In the genomic region with DNA sequence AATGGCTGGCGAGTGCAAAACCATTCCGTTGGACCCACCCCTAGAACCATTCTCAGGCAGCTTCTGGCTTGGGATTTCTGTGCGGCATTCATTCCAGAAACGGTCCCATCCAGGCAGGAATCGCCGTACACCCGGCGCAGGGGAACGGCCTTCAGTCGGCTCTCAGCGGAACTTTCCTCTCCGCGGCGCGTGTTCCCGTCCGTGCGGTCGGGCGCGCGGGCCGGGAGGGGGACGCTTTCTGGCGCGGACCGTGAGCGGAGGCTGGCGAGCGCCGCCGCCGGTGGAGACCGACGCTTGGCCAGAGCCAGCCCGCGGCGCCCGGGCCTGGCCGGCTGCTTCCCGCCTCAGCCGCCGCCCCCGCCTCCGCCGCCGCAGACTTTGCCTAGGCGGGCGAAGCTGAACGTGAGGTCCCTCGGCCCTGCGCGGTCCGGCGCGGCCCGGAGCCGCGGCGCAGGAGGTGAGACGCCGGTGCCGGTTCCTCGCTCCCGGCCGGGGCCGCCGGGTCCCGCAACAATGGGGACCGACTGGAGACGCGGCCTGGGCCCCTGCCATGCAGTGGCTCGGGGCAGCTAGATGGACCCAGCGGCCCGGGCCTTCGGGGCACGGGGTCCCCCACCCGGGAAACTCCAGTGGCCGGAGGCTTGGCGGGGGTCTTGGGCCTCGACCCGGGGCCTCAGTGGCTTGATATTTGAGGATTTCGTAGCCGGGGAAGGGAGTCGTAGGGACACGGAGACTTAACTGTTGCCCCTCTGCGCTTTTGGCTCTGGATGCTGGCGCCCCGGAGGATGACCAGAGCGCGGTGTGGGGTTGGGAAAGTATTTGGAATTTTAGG, we compare ENCODE assay signal across 8 cellular contexts. TPM values are rescaled to one million over a fixed set of nuclear protein-coding genes. Genes with fewer than 3 reads are reported as not detected.
A peak's percentile ranks its signal among the peaks of the same experiment; 100 is the strongest.
DNase-seq lines count a peak whose midpoint lies in the region; ATAC-seq and TF ChIP-seq lines count a peak whose summit lies in the region.

A gene with protein sequence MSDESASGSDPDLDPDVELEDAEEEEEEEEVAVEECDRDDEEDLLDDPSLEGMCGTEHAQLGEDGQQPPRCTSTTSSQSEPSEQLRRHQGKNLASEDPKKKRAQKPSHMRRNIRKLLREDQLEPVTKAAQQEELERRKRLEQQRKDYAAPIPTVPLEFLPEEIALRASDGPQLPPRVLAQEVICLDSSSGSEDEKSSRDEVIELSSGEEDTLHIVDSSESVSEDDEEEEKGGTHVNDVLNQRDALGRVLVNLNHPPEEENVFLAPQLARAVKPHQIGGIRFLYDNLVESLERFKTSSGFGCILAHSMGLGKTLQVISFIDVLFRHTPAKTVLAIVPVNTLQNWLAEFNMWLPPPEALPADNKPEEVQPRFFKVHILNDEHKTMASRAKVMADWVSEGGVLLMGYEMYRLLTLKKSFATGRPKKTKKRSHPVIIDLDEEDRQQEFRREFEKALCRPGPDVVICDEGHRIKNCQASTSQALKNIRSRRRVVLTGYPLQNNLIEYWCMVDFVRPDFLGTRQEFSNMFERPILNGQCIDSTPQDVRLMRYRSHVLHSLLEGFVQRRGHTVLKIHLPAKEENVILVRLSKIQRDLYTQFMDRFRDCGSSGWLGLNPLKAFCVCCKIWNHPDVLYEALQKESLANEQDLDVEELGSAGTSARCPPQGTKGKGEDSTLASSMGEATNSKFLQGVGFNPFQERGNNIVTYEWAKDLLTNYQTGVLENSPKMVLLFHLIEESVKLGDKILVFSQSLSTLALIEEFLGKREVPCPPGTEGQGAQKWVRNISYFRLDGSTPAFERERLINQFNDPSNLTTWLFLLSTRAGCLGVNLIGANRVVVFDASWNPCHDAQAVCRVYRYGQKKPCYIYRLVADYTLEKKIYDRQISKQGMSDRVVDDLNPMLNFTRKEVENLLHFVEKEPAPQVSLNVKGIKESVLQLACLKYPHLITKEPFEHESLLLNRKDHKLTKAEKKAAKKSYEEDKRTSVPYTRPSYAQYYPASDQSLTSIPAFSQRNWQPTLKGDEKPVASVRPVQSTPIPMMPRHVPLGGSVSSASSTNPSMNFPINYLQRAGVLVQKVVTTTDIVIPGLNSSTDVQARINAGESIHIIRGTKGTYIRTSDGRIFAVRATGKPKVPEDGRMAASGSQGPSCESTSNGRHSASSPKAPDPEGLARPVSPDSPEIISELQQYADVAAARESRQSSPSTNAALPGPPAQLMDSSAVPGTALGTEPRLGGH (N-terminal part only) (plus strand): TSS at position 261 of the 832 bp plus-strand sequence. CDS start 51,702 bp downstream, outside the sequence.

- H3K4me1 ChIP-seq in SK-N-SH (ENCODE audit: control insufficient read depth in 1 of 2, insufficient read depth in 2 of 2, low read depth in 1 of 2, low read length in 1 of 2) (peaks cover 0 to 14% of the 10 kb centered on the region in 2 experiments; a peak in 3 of 4 replicates), osteoblast (ENCODE audit: insufficient read depth, low read length) (peaks cover 25% of the 10 kb centered on the region), testis (peaks cover 5% of the 10 kb centered on the region)

- H3K27ac Mint-ChIP-seq in activated naive CD4-positive, alpha-beta T cell treated with anti-CD3 and anti-CD28 coated beads, Interleukin-2, amount 50 U/mL, for 72 hours, result peak within 1 kb of the TSS; percentile 92 to 95

- intact Hi-C loops in testis (cut with DNase I; ENCODE audit: low total_unique reads), result no loop called here

- no peaks in the 10 kb centered on the region for H3K9me2 ChIP-seq in SK-N-SH

- H4K20me1 ChIP-seq in SK-N-SH (ENCODE audit: insufficient read depth), result no peaks in the 10 kb centered on the region; the same call in 1 of the 2 replicates
- H4K20me1 ChIP-seq in osteoblast (ENCODE audit: insufficient read depth, low read length), result peaks cover 23% of the 10 kb centered on the region

- in situ Hi-C loops in G401 (cut with HindIII; ENCODE audit: low sequenced_read_pairs), result no loop called here

- peaks cover 19% of the 10 kb centered on the region for H3F3A ChIP-seq in SK-N-SH (replicated peaks; ENCODE audit: insufficient read depth)

- H3K9me3 Mint-ChIP-seq in activated naive CD4-positive, alpha-beta T cell treated with anti-CD3 and anti-CD28 coated beads, Interleukin-2, amount 50 U/mL, for 72 hours, result no peaks in the 10 kb centered on the region

- peak within 1 kb of the TSS; percentile 78 to 83 for H3K27ac ChIP-seq in SK-N-SH (ENCODE audit: low read depth in 2 of 2, low read length in 1 of 2)
- H3K27ac ChIP-seq in osteoblast (ENCODE audit: low read depth, low read length), result peak within 1 kb of the TSS; percentile 86
- peak within 1 kb of the TSS; percentile 92 to 95 for H3K27ac ChIP-seq in testis

- peaks cover 0 to 2% of the 10 kb centered on the region in 2 experiments for H3K36me3 ChIP-seq in SK-N-SH (replicated peaks in 1 of 2; ENCODE audit: control insufficient read depth in 1 of 2, insufficient read depth in 2 of 2, low read length in 1 of 2)
- H3K36me3 ChIP-seq in osteoblast (ENCODE audit: insufficient read depth, low read length), result peaks cover 11% of the 10 kb centered on the region
- no peaks in the 10 kb centered on the region for H3K36me3 ChIP-seq in testis (ENCODE audit: low read depth, missing control alignments)

- H2AFZ ChIP-seq in SK-N-SH (ENCODE audit: low read depth), result peak within 1 kb of the TSS; percentile 100
- peak within 1 kb of the TSS; percentile 98 for H2AFZ ChIP-seq in osteoblast (ENCODE audit: low read length)

- H3K9ac ChIP-seq in SK-N-SH, result peak within 1 kb of the TSS; percentile 96

- TF ChIP-seq RAD21 in SK-N-SH (IDR thresholded peaks at IDR 0.05; ENCODE audit: low read length), result no peak

- H3K79me2 ChIP-seq in SK-N-SH (ENCODE audit: insufficient read depth) (peaks cover 64% of the 10 kb centered on the region), osteoblast (ENCODE audit: insufficient read depth, low read length) (peaks cover 41% of the 10 kb centered on the region)

- H3K9me3 ChIP-seq in SK-N-SH (no peaks in the 10 kb centered on the region), osteoblast (ENCODE audit: low read depth, low read length) (no peaks in the 10 kb centered on the region), testis (no peaks in the 10 kb centered on the region)

- peak; percentile 35 to 48; a peak in 3 of 4 replicates for TF ChIP-seq EP300 in SK-N-SH (IDR thresholded peaks at IDR 0.05; ENCODE audit: borderline replicate concordance in 1 of 2, low read depth in 1 of 2, low read length in 1 of 2)

- no peak for TF ChIP-seq POLR2A in testis (IDR thresholded peaks at IDR 0.05)

- H3K27me3 ChIP-seq in SK-N-SH (ENCODE audit: insufficient read depth) (no peaks in the 10 kb centered on the region), osteoblast (ENCODE audit: insufficient read depth, low read length) (no peaks in the 10 kb centered on the region), testis (no peaks in the 10 kb centered on the region)

- WGBS in SK-N-SH (ENCODE audit: low lambda C conversion rate), result 2% methylated on average over 13 of the region's 91 CpGs
- 0 to 2% methylated on average over 13 to 23 of the region's 91 CpGs for WGBS in testis, 2 donors

- H3K36me3 Mint-ChIP-seq in activated naive CD4-positive, alpha-beta T cell treated with anti-CD3 and anti-CD28 coated beads, Interleukin-2, amount 50 U/mL, for 72 hours, result peaks cover 0 to 7% of the 10 kb centered on the region in 2 donors

- H3K4me2 ChIP-seq in SK-N-SH (peak within 1 kb of the TSS; percentile 86), osteoblast (ENCODE audit: insufficient read depth, low read length) (peak within 1 kb of the TSS; percentile 100)

- peak; percentile 53; the same call in 1 of the 2 replicates for TF ChIP-seq CTCF in LNCAP (IDR thresholded peaks at IDR 0.05)
- peak; percentile 17; the same call in 1 of the 2 replicates for TF ChIP-seq CTCF in SK-N-SH (IDR thresholded peaks at IDR 0.05)
- no peak for TF ChIP-seq CTCF in osteoblast (IDR thresholded peaks at IDR 0.05; ENCODE audit: extremely low read depth, low read depth, low read length)
- TF ChIP-seq CTCF in testis (IDR thresholded peaks at IDR 0.05), result peak in 2 of 3 experiments; percentile 21 to 39

- ATAC-seq in GM21786 (IDR thresholded peaks at IDR 0.05; ENCODE audit: unreplicated experiment), result peak; percentile 66
- peak; percentile 60 to 91 for ATAC-seq in activated naive CD4-positive, alpha-beta T cell treated with anti-CD3 and anti-CD28 coated beads, Interleukin-2, amount 50 U/mL, for 72 hours

- CTCF ChIA-PET in SK-N-SH (lab: Yijun Ruan, JAX), result interaction anchor here (0.6 to 3.0 kb wide), 18 partner anchors 8 to 408 kb away, joined by 3 to 13 read pairs (median 3); no protein-coding TSS in a partner anchor

- DNase-seq in G401 (ENCODE audit: low spot score) (peak; percentile 84), SK-N-SH (peak; percentile 93), glomerular visceral epithelial cell (ENCODE audit: extremely low spot score) (peak; percentile 78), osteoblast (ENCODE audit: insufficient read length, low spot score, missing footprints) (peak; percentile 95), testis (peak; percentile 81)
- peak; percentile 66 to 87 for DNase-seq in activated naive CD4-positive, alpha-beta T cell treated with anti-CD3 and anti-CD28 coated beads, Interleukin-2, amount 50 U/mL, for 72 hours (ENCODE audit: low spot score in 2 of 2)

- POLR2A ChIA-PET in SK-N-SH (lab: Yijun Ruan, JAX), result interaction anchor here (0.6 to 1.7 kb wide), 6 partner anchors 9 to 131 kb away, joined by 3 to 10 read pairs (median 5); a partner anchor contains a TSS

- H3K4me3 ChIP-seq in SK-N-SH (ENCODE audit: low read depth in 2 of 2, low read length in 1 of 2) (peak within 1 kb of the TSS; percentile 82 to 89), osteoblast (ENCODE audit: insufficient read depth, low read length) (peak within 1 kb of the TSS; percentile 90), testis (peak within 1 kb of the TSS; percentile 94 to 97)

TF ChIP-seq in SK-N-SH, 30 proteins besides CTCF, POLR2A, EP300 and RAD21 (continues in another document):
- peak; percentile 40; the same call in 1 of the 2 replicates for TF ChIP-seq TCF12 (IDR thresholded peaks at IDR 0.05)

RNA-seq across cellular contexts. Expression of the gene that starts here (rescaled TPM):
- 11.9 and 13.1 TPM in 2 replicates for total RNA-seq in G401 (2014; rRNA removed; shearing (Covaris generic))
- polyA plus RNA-seq in SK-N-SH (2012; rRNA removed) (3.6 and 4.1 TPM in 2 replicates), testis (ENCODE audit: insufficient read depth, low read depth, low replicate concordance) (13.3 TPM)
- polyA plus RNA-seq in SK-N-SH (2012; cell fraction: cytosol; rRNA removed), result 1.6 and 2.0 TPM in 2 replicates
- polyA plus RNA-seq in SK-N-SH (2012; cell fraction: nucleus; rRNA removed), result 9.8 and 12.6 TPM in 2 replicates
- total RNA-seq in activated naive CD4-positive, alpha-beta T cell treated with anti-CD3 and anti-CD28 coated beads, Interleukin-2, amount 50 U/mL, for 72 hours, result 10 to 100 TPM; 17.9 to 27.4 TPM
- total RNA-seq in osteoblast (22.7 and 23.2 TPM in 2 replicates), testis (10 to 100 TPM; 40.6 to 49.1 TPM)

Comparison
In these comparisons a context has a peak if more than half of its experiments do, and no peak if none do; other contexts are left out.
1. Peak in every context shown above with its lines: DNase-seq, ATAC-seq, H3K4me3 ChIP-seq and H3K27ac ChIP-seq.